25 cellular contexts compared by ENCODE assay signal in genomic region chr17:80387071-80387470, GRCh38. TPM values are rescaled to one million over a fixed set of nuclear protein-coding genes. Genes with fewer than 3 reads are reported as not detected.
DNase-seq lines count a peak whose midpoint lies in the region; ATAC-seq and TF ChIP-seq lines count a peak whose summit lies in the region.
"Had no signal": no experiment of that assay in that cellular context is flagged by ENCODE, and none has a peak within 500 bp of the region (broad histone marks: within the 10 kb centered on the region; RNA-seq: fewer than 3 reads in every experiment).

No MANE protein-coding gene starts in this region.

- H3K36me3 ChIP-seq in right atrium auricular region, result peaks cover 91% of the 10 kb centered on the region
- H3K36me3 ChIP-seq in parathyroid adenoma (ENCODE audit: control insufficient read depth, insufficient read depth, low read length), result no peaks in the 10 kb centered on the region

- no peaks in the 10 kb centered on the region for H3K4me1 Mint-ChIP-seq in activated T-cell treated with anti-CD3 and anti-CD28 coated beads, Interleukin-2, amount 50 U/mL, for 4 hours (ENCODE audit: low read depth)
- H3K4me1 Mint-ChIP-seq: CD14-positive monocyte had no signal

- H3K27me3 Mint-ChIP-seq in activated T-cell treated with anti-CD3 and anti-CD28 coated beads, Interleukin-2, amount 50 U/mL, for 4 hours (ENCODE audit: low read depth), result no peaks in the 10 kb centered on the region

- H3K27me3 ChIP-seq in right atrium auricular region (no peaks in the 10 kb centered on the region), parathyroid adenoma (ENCODE audit: control insufficient read depth, insufficient read depth, low read length) (no peaks in the 10 kb centered on the region)
- H3K27me3 ChIP-seq: BE2C had no signal

- TF ChIP-seq CTCF in right atrium auricular region (IDR thresholded peaks at IDR 0.05) (no peak), parathyroid adenoma (IDR thresholded peaks at IDR 0.05) (no peak)

- H3K4me2 ChIP-seq in parathyroid adenoma (ENCODE audit: low read length), result peak overlapping the region; percentile 29
- H3K4me2 ChIP-seq: PC-9 had no signal

- peaks cover 13% of the 10 kb centered on the region for H3K79me2 ChIP-seq in parathyroid adenoma

- H3K36me3 Mint-ChIP-seq in activated T-cell treated with anti-CD3 and anti-CD28 coated beads, Interleukin-2, amount 50 U/mL, for 4 hours (ENCODE audit: insufficient read depth), result peaks cover 62% of the 10 kb centered on the region

- ATAC-seq in activated T-cell treated with anti-CD3 and anti-CD28 coated beads, Interleukin-2, amount 50 U/mL, for 4 hours, result no peak
- no peak for ATAC-seq in HG03108 (IDR thresholded peaks at IDR 0.05; ENCODE audit: unreplicated experiment)
- ATAC-seq: HCT116 had no signal

- H3K4me1 ChIP-seq in right atrium auricular region (no peaks in the 10 kb centered on the region), parathyroid adenoma (peaks cover 31% of the 10 kb centered on the region)

- no peak overlapping the region for H3K9ac ChIP-seq in parathyroid adenoma

- H3K9me3 Mint-ChIP-seq in activated T-cell treated with anti-CD3 and anti-CD28 coated beads, Interleukin-2, amount 50 U/mL, for 4 hours, result no peaks in the 10 kb centered on the region

- H3K4me3 ChIP-seq in right atrium auricular region (no peak overlapping the region), parathyroid adenoma (ENCODE audit: low read depth, low read length) (no peak overlapping the region)
- H3K4me3 ChIP-seq: PC-9 had no signal

- H2AFZ ChIP-seq in parathyroid adenoma, result no peak overlapping the region
- H2AFZ ChIP-seq: PC-9 had no signal

- H3K27ac ChIP-seq in right atrium auricular region (no peak overlapping the region), parathyroid adenoma (peak overlapping the region; percentile 93)
- H3K27ac ChIP-seq: PC-9 had no signal

- H3K9me3 ChIP-seq in right atrium auricular region (no peaks in the 10 kb centered on the region), parathyroid adenoma (ENCODE audit: control insufficient read depth, low read length) (no peaks in the 10 kb centered on the region)
- H3K9me3 ChIP-seq: BE2C had no signal

- peak; percentile 10 for DNase-seq in activated T-cell treated with anti-CD3 and anti-CD28 coated beads, Interleukin-2, amount 50 U/mL, for 1 hour
- DNase-seq in activated T-cell treated with anti-CD3 and anti-CD28 coated beads, Interleukin-2, amount 50 U/mL, for 4 hours, result no peak
- peak; percentile 44 for DNase-seq in cardiac septum (ENCODE audit: low spot score)
- no peak for DNase-seq in right atrium auricular region (ENCODE audit: low spot score)
- no peak for DNase-seq in NCI-H1092 treated with DMSO at 0.1 percent for 48 hours (lab: John Stamatoyannopoulos, UW)
- DNase-seq: 8988T, ACHN, BE2C, Calu3, DMS79 treated with DMSO at 0.1 percent for 48 hours, GF-D8, IMR-90, KG1, MM.1S, NCI-H1417 treated with DMSO at 0.1 percent for 48 hours, NCI-H1694 treated with DMSO at 0.1 percent for 48 hours, NCI-H2081, NCI-H2227 treated with DMSO at 0.1 percent for 48 hours, NCI-H526 treated with DMSO at 0.1 percent for 48 hours, PC-9, Right ventricle myocardium superior had no signal

- H3K4me3 Mint-ChIP-seq in activated T-cell treated with anti-CD3 and anti-CD28 coated beads, Interleukin-2, amount 50 U/mL, for 4 hours, result no peak overlapping the region
- H3K4me3 Mint-ChIP-seq: CD14-positive monocyte had no signal

- intact Hi-C loops in cardiac septum (cut with DNase I), result no loop called here

RNA-seq across cellular contexts. Expression of gene ENDOV, which starts 27.9 kb away (rescaled TPM):
- 10 to 100 TPM; 11.2 to 12.9 (median 12.4) TPM for total RNA-seq in activated T-cell treated with anti-CD3 and anti-CD28 coated beads, Interleukin-2, amount 50 U/mL, for 4 hours
- total RNA-seq in cardiac septum (12.8 TPM), right atrium auricular region (1 to 10 TPM; 3.8 to 4.9 TPM)

Comparison
In these comparisons a context has a peak if more than half of its experiments do, and no peak if none do; other contexts are left out.
1. DNase-seq: peak in activated T-cell treated with anti-CD3 and anti-CD28 coated beads, Interleukin-2, amount 50 U/mL, for 1 hour (single experiment) and cardiac septum (single experiment); none in activated T-cell treated with anti-CD3 and anti-CD28 coated beads, Interleukin-2, amount 50 U/mL, for 4 hours (single experiment), right atrium auricular region (single experiment) and NCI-H1092 treated with DMSO at 0.1 percent for 48 hours (single experiment).